19 cellular contexts compared by ENCODE assay signal in the genomic region with DNA sequence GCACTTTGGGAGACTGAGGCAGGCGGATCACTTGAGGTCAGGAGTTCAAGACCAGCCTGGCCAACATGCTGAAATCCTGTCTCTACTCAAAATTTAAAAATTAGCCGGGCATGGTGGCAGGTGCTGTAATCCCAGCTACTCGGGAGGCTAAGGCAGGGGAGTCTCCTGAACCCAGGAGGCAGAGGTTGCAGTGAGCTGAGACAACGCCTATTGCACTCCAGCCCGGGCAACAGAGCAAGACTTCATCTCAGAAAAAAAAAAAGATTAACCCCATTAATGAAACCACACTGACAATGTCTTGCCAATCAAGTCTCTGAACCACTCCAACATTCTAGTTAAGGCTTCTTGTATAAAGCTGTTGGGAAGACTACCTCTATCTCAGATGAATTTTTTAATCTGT.
"Had no signal": no experiment of that assay in that cellular context is flagged by ENCODE, and none has a peak within 500 bp of the region (broad histone marks: within the 10 kb centered on the region; RNA-seq: fewer than 3 reads in every experiment).

No MANE protein-coding gene starts in this region.

- H3K9me3 Mint-ChIP-seq: activated naive CD8-positive, alpha-beta T cell treated with anti-CD3 and anti-CD28 coated beads, Interleukin-2, amount 50 U/mL, for 24 hours; activated T-helper 1 cell treated with anti-CD3 and anti-CD28 coated beads, Interleukin-12 subunit alpha, Interleukin-12 subunit beta, Interleukin-2, Interleukin-4 antibody, amounts not matched to agents 30 ng/mL and 10 ng/mL and 1 ng/mL, durations not matched to agents 14 hours and 24 hours and 36 hours; naive B cell had no signal

- H3K27ac ChIP-seq: esophagus muscularis mucosa, parathyroid adenoma, sigmoid colon, spleen had no signal

- H3K27me3 ChIP-seq: esophagus muscularis mucosa, sigmoid colon, spleen had no signal

- H3K4me3 ChIP-seq: esophagus muscularis mucosa, mucosa of descending colon, sigmoid colon, spleen had no signal

- H3K9me3 ChIP-seq: esophagus muscularis mucosa, mucosa of descending colon, sigmoid colon, spleen had no signal

- H3K27ac Mint-ChIP-seq: activated naive CD8-positive, alpha-beta T cell treated with anti-CD3 and anti-CD28 coated beads, Interleukin-2, amount 50 U/mL, for 24 hours; activated T-helper 1 cell treated with anti-CD3 and anti-CD28 coated beads, Interleukin-12 subunit alpha, Interleukin-12 subunit beta, Interleukin-2, Interleukin-4 antibody, amounts not matched to agents 30 ng/mL and 10 ng/mL and 1 ng/mL, durations not matched to agents 14 hours and 24 hours and 36 hours had no signal

- FAIRE-seq: TTC549, urothelium cell line had no signal

- H3K27me3 Mint-ChIP-seq: activated naive CD8-positive, alpha-beta T cell treated with anti-CD3 and anti-CD28 coated beads, Interleukin-2, amount 50 U/mL, for 24 hours; naive B cell had no signal

- ATAC-seq: activated naive CD8-positive, alpha-beta T cell treated with anti-CD3 and anti-CD28 coated beads, Interleukin-2, amount 50 U/mL, for 24 hours; left cardiac atrium; mucosa of descending colon had no signal

- H3K4me3 Mint-ChIP-seq: activated naive CD8-positive, alpha-beta T cell treated with anti-CD3 and anti-CD28 coated beads, Interleukin-2, amount 50 U/mL, for 24 hours; activated T-helper 1 cell treated with anti-CD3 and anti-CD28 coated beads, Interleukin-12 subunit alpha, Interleukin-12 subunit beta, Interleukin-2, Interleukin-4 antibody, amounts not matched to agents 30 ng/mL and 10 ng/mL and 1 ng/mL, durations not matched to agents 14 hours and 24 hours and 36 hours had no signal

- DNase-seq: activated CD4-positive, alpha-beta T cell treated with anti-CD3 and anti-CD28 coated beads, Interleukin-2, amount 50 U/mL, for 4 hours; activated naive CD8-positive, alpha-beta T cell treated with anti-CD3 and anti-CD28 coated beads, Interleukin-2, amount 50 U/mL, for 24 hours; aorta; cerebellar nuclear complex; cortex of kidney; effector CD4-positive, alpha-beta T cell; left cardiac atrium; mesenchymal stem cell; mucosa of descending colon; naive B cell; sigmoid colon; spleen; stimulated activated naive CD4-positive, alpha-beta T cell; T-helper 2 cell had no signal
